17 cellular contexts compared by ENCODE assay signal in genomic region chr20:62049342-62050165, GRCh38.
"Had no signal": no experiment of that assay in that cellular context is flagged by ENCODE, and none has a peak within 500 bp of the region (broad histone marks: within the 10 kb centered on the region; RNA-seq: fewer than 3 reads in every experiment).

No MANE protein-coding gene starts in this region.

- H3K36me3 Mint-ChIP-seq: activated naive CD4-positive, alpha-beta T cell treated with anti-CD3 and anti-CD28 coated beads, Interleukin-2, amount 50 U/mL, for 72 hours; natural killer cell treated with Interleukin-12 subunit alpha and Interleukin-12 subunit beta and Interleukin-15 and Interleukin-18, amount 100 ng/mL, for 72 hours had no signal

- H3K27me3 ChIP-seq: cardiac muscle cell, colonic mucosa, hepatocyte, right lobe of liver, uterus had no signal

- H3K36me3 ChIP-seq: cardiac muscle cell, colonic mucosa, right lobe of liver, thoracic aorta, uterus had no signal

- H2AFZ ChIP-seq: hepatocyte had no signal

- DNase-seq: activated CD4-positive, alpha-beta T cell treated with anti-CD3 and anti-CD28 coated beads, Interleukin-2, amount 10 ng/mL, durations not matched to agents 24 days and 14 days; activated CD4-positive, CD25-positive, alpha-beta regulatory T cell; colonic mucosa; left ventricle myocardium superior; mesendoderm; occipital lobe; psoas muscle; stimulated activated CD4-positive, alpha-beta T cell treated with anti-CD3 and anti-CD28 coated beads, Interleukin-1b, Interleukin-23, amount 100 ng/mL, for 48 hours; T-helper 2 cell; uterus had no signal

- H3K27me3 Mint-ChIP-seq: activated CD4-positive, alpha-beta T cell treated with anti-CD3 and anti-CD28 coated beads, Interleukin-2, amount 10 ng/mL, durations not matched to agents 24 days and 14 days; natural killer cell treated with Interleukin-12 subunit alpha and Interleukin-12 subunit beta and Interleukin-15 and Interleukin-18, amount 100 ng/mL, for 72 hours had no signal

- H3K27ac ChIP-seq: cardiac muscle cell, colonic mucosa, hepatocyte, psoas muscle, right lobe of liver, thoracic aorta, uterus had no signal

- H3K27ac Mint-ChIP-seq: activated CD4-positive, alpha-beta T cell treated with anti-CD3 and anti-CD28 coated beads, Interleukin-2, amount 10 ng/mL, durations not matched to agents 24 days and 14 days; natural killer cell treated with Interleukin-12 subunit alpha and Interleukin-12 subunit beta and Interleukin-15 and Interleukin-18, amount 100 ng/mL, for 72 hours had no signal

- ATAC-seq: activated naive CD4-positive, alpha-beta T cell treated with anti-CD3 and anti-CD28 coated beads, Interleukin-2, amount 50 U/mL, for 72 hours; esophagus mucosa; psoas muscle; right lobe of liver had no signal

- H3K4me3 Mint-ChIP-seq: activated CD4-positive, alpha-beta T cell treated with anti-CD3 and anti-CD28 coated beads, Interleukin-2, amount 10 ng/mL, durations not matched to agents 24 days and 14 days; natural killer cell treated with Interleukin-12 subunit alpha and Interleukin-12 subunit beta and Interleukin-15 and Interleukin-18, amount 100 ng/mL, for 72 hours had no signal

- H3K4me1 ChIP-seq: colonic mucosa, uterus had no signal

- H3K9me3 Mint-ChIP-seq: activated CD4-positive, alpha-beta T cell treated with anti-CD3 and anti-CD28 coated beads, Interleukin-2, amount 10 ng/mL, durations not matched to agents 24 days and 14 days; activated naive CD4-positive, alpha-beta T cell treated with anti-CD3 and anti-CD28 coated beads, Interleukin-2, amount 50 U/mL, for 72 hours; natural killer cell treated with Interleukin-12 subunit alpha and Interleukin-12 subunit beta and Interleukin-15 and Interleukin-18, amount 100 ng/mL, for 72 hours had no signal

- H3K4me2 ChIP-seq: hepatocyte had no signal

- H3K4me3 ChIP-seq: cardiac muscle cell, colonic mucosa, hepatocyte, psoas muscle, right lobe of liver, thoracic aorta, uterus had no signal

- H3K9me3 ChIP-seq: colonic mucosa, psoas muscle, right lobe of liver, thoracic aorta, uterus had no signal
